ENCODE assay signal across 8 cellular contexts in genomic region chr7:54841772-54842707, GRCh38.
DNase-seq lines count a peak whose midpoint lies in the region; ATAC-seq, FAIRE-seq and TF ChIP-seq lines count a peak whose summit lies in the region.

No MANE protein-coding gene starts in this region.

- H3K36me3 Mint-ChIP-seq in activated naive CD8-positive, alpha-beta T cell treated with anti-CD3 and anti-CD28 coated beads for 36 hours: no peaks in the 10 kb centered on the region

- no peak overlapping the region for H2BK12ac ChIP-seq in neuronal stem cell (ENCODE audit: low read length)

- no peak overlapping the region for H3K4me3 ChIP-seq in colonic mucosa
- no peak overlapping the region for H3K4me3 ChIP-seq in neuronal stem cell (ENCODE audit: low read length in 2 of 2)
- no peak overlapping the region for H3K4me3 ChIP-seq in tibial nerve
- no peak overlapping the region for H3K4me3 ChIP-seq in small intestine (ENCODE audit: low read depth in 1 of 2, low read length in 2 of 2)

- H3K14ac ChIP-seq in neuronal stem cell (ENCODE audit: low read length): no peak overlapping the region

- CTCF ChIA-PET in GM10248 (lab: Yijun Ruan, JAX): interaction anchor here (1.0 to 2.3 kb wide), 3 partner anchors 12 to 68 kb away, joined by 3 to 9 read pairs (median 3); no protein-coding TSS in a partner anchor

- no peaks in the 10 kb centered on the region for H3K9me3 Mint-ChIP-seq in activated naive CD8-positive, alpha-beta T cell treated with anti-CD3 and anti-CD28 coated beads for 36 hours

- DNase-seq in GM10248 (ENCODE audit: extremely low spot score): no peak
- peak; percentile 30 for DNase-seq in LoVo (ENCODE audit: low spot score)
- peak; percentile 31 for DNase-seq in colonic mucosa
- DNase-seq in neuronal stem cell (ENCODE audit: low spot score): no peak
- no peak for DNase-seq in activated naive CD8-positive, alpha-beta T cell treated with anti-CD3 and anti-CD28 coated beads for 36 hours
- no peak for DNase-seq in tibial nerve (ENCODE audit: low spot score in 2 of 2)
- DNase-seq in small intestine: no peak

- H2BK15ac ChIP-seq in neuronal stem cell (ENCODE audit: low read length): no peak overlapping the region

- H4K8ac ChIP-seq in neuronal stem cell (ENCODE audit: low read depth, low read length): no peak overlapping the region

- H3K9ac ChIP-seq in colonic mucosa (ENCODE audit: low read depth in 2 of 2, low read length in 2 of 2): no peak overlapping the region
- H3K9ac ChIP-seq in neuronal stem cell (ENCODE audit: low read depth, low read length, poor library complexity): no peak overlapping the region

- H3K27ac Mint-ChIP-seq in activated naive CD8-positive, alpha-beta T cell treated with anti-CD3 and anti-CD28 coated beads for 36 hours: no peak overlapping the region

- WGBS in neuronal stem cell (ENCODE audit: extremely low coverage in 2 of 2, insufficient read length in 2 of 2, insufficient replicate concordance in 1 of 2), 2 donors: no CpG with 5 or more reads among the region's 8 CpGs
- 12 to 18% methylated on average over 8 of the region's 8 CpGs for WGBS in tibial nerve, 2 donors
- 50 to 59% (median 59%) methylated on average over 8 of the region's 8 CpGs for WGBS in small intestine, 3 donors

- no peak for TF ChIP-seq EP300 in tibial nerve (IDR thresholded peaks at IDR 0.05)

- H2AK5ac ChIP-seq in neuronal stem cell (ENCODE audit: low read depth, low read length): no peak overlapping the region

- H3K9me3 ChIP-seq in colonic mucosa (no peaks in the 10 kb centered on the region), neuronal stem cell (replicated peaks in 1 of 2; ENCODE audit: control insufficient read depth in 2 of 2, insufficient read depth in 1 of 2, low read depth in 1 of 2, low read length in 2 of 2) (no peaks in the 10 kb centered on the region), tibial nerve (no peaks in the 10 kb centered on the region), small intestine (ENCODE audit: control insufficient read depth, low read depth) (no peaks in the 10 kb centered on the region)

- H2AFZ ChIP-seq in neuronal stem cell (ENCODE audit: low read length): peak overlapping the region; percentile 39

- H3K27ac ChIP-seq in colonic mucosa: no peak overlapping the region
- H3K27ac ChIP-seq in neuronal stem cell (replicated peaks; ENCODE audit: low read length): no peak overlapping the region
- no peak overlapping the region for H3K27ac ChIP-seq in tibial nerve
- no peak overlapping the region for H3K27ac ChIP-seq in small intestine (ENCODE audit: low read depth in 1 of 2, low read length in 1 of 2)

- H2BK120ac ChIP-seq in neuronal stem cell (ENCODE audit: low read depth, low read length): no peak overlapping the region

- H3K27me3 Mint-ChIP-seq in activated naive CD8-positive, alpha-beta T cell treated with anti-CD3 and anti-CD28 coated beads for 36 hours: peaks cover under 1% of the 10 kb centered on the region

- H3K4me1 Mint-ChIP-seq in activated naive CD8-positive, alpha-beta T cell treated with anti-CD3 and anti-CD28 coated beads for 36 hours: no peaks in the 10 kb centered on the region

- no peak for ATAC-seq in GM21576 (IDR thresholded peaks at IDR 0.05; ENCODE audit: unreplicated experiment)

- TF ChIP-seq CTCF in GM10248 (IDR thresholded peaks at IDR 0.05; ENCODE audit: control extremely low read depth, extremely low read depth, low read depth, missing control alignments): peak; percentile 44
- no peak for TF ChIP-seq CTCF in colonic mucosa (IDR thresholded peaks at IDR 0.05)
- TF ChIP-seq CTCF in tibial nerve (IDR thresholded peaks at IDR 0.05): no peak

- no peaks in the 10 kb centered on the region for H3K36me3 ChIP-seq in colonic mucosa
- H3K36me3 ChIP-seq in neuronal stem cell (replicated peaks in 1 of 2; ENCODE audit: control insufficient read depth in 2 of 2, insufficient read depth in 2 of 2, low read length in 2 of 2): no peaks in the 10 kb centered on the region
- no peaks in the 10 kb centered on the region for H3K36me3 ChIP-seq in tibial nerve
- no peaks in the 10 kb centered on the region for H3K36me3 ChIP-seq in small intestine (ENCODE audit: control insufficient read depth in 2 of 2, insufficient read depth in 2 of 2, low read length in 2 of 2)

- H3K4me1 ChIP-seq in colonic mucosa (no peaks in the 10 kb centered on the region), neuronal stem cell (ENCODE audit: control insufficient read depth in 2 of 2, insufficient read depth in 1 of 2, low read depth in 1 of 2, low read length in 2 of 2) (peaks cover 0 to 5% of the 10 kb centered on the region in 2 donors), tibial nerve (peaks cover 0 to 40% (median 4%) of the 10 kb centered on the region in 4 donors), small intestine (ENCODE audit: control insufficient read depth in 2 of 2, insufficient read depth in 1 of 2, low read depth in 1 of 2, low read length in 1 of 2) (no peaks in the 10 kb centered on the region)

- no peak overlapping the region for H3K23ac ChIP-seq in neuronal stem cell (ENCODE audit: low read depth, low read length, poor library complexity)

- no peak for FAIRE-seq in small intestine (lab: Jason Lieb, UNC)

- no peak overlapping the region for H3K4ac ChIP-seq in neuronal stem cell (ENCODE audit: low read length)

- POLR2A ChIA-PET in GM10248 (lab: Yijun Ruan, JAX): no interaction called here

- H3K79me1 ChIP-seq in neuronal stem cell (ENCODE audit: low read depth, low read length): no peaks in the 10 kb centered on the region

- H2BK5ac ChIP-seq in neuronal stem cell (ENCODE audit: low read length): no peak overlapping the region

- H3K27me3 ChIP-seq in colonic mucosa (no peaks in the 10 kb centered on the region), neuronal stem cell (ENCODE audit: control insufficient read depth in 3 of 3, insufficient read depth in 3 of 3, low read depth in 1 of 3, low read length in 3 of 3) (no peaks in the 10 kb centered on the region), tibial nerve (no peaks in the 10 kb centered on the region), small intestine (ENCODE audit: control insufficient read depth in 2 of 2, insufficient read depth in 2 of 2, low read length in 2 of 2) (no peaks in the 10 kb centered on the region)

- H3K18ac ChIP-seq in neuronal stem cell (ENCODE audit: low read length): no peak overlapping the region

- no peak for TF ChIP-seq POLR2A in tibial nerve (IDR thresholded peaks at IDR 0.05)

- intact Hi-C loops in colonic mucosa (cut with DNase I): no loop called here

- H3K4me3 Mint-ChIP-seq in activated naive CD8-positive, alpha-beta T cell treated with anti-CD3 and anti-CD28 coated beads for 36 hours: no peak overlapping the region

- H3K4me2 ChIP-seq in neuronal stem cell (ENCODE audit: insufficient read depth, low read length, poor library complexity, severe bottlenecking): no peak overlapping the region

- H4K91ac ChIP-seq in neuronal stem cell (ENCODE audit: low read depth, low read length, poor library complexity): no peak overlapping the region

Comparison
In these comparisons a context has a peak if more than half of its experiments do, and no peak if none do; other contexts are left out.
1. DNase-seq: peak in LoVo (single experiment) and colonic mucosa (single experiment); none in GM10248 (single experiment), neuronal stem cell (single experiment), activated naive CD8-positive, alpha-beta T cell treated with anti-CD3 and anti-CD28 coated beads for 36 hours (single experiment), tibial nerve (0 of 2) and small intestine (single experiment).